1 cellular context compared by ENCODE assay signal in genomic region chr19:8371011-8371804, GRCh38.
A peak's percentile ranks its signal among the peaks of the same experiment; 100 is the strongest.
TF ChIP-seq lines count a peak whose summit lies in the region.

No MANE protein-coding gene starts in this region.

TF ChIP-seq in HepG2, 621 proteins besides CTCF, POLR2A, EP300 and RAD21 (continues in another document):
- TF ChIP-seq SMAD1 (CRISPR knock-in tag; IDR thresholded peaks at IDR 0.05; ENCODE audit: borderline replicate concordance, low read depth), result 0 out of 2 replicates have a peak, but pooled peaks have one; percentile 58
- no peak for TF ChIP-seq NR1H2 (CRISPR knock-in tag; IDR thresholded peaks at IDR 0.05; ENCODE audit: borderline replicate concordance, low read depth)
- no peak for TF ChIP-seq KDM6A (CRISPR knock-in tag; IDR thresholded peaks at IDR 0.05; ENCODE audit: low read depth)
- TF ChIP-seq, protein P1, sequence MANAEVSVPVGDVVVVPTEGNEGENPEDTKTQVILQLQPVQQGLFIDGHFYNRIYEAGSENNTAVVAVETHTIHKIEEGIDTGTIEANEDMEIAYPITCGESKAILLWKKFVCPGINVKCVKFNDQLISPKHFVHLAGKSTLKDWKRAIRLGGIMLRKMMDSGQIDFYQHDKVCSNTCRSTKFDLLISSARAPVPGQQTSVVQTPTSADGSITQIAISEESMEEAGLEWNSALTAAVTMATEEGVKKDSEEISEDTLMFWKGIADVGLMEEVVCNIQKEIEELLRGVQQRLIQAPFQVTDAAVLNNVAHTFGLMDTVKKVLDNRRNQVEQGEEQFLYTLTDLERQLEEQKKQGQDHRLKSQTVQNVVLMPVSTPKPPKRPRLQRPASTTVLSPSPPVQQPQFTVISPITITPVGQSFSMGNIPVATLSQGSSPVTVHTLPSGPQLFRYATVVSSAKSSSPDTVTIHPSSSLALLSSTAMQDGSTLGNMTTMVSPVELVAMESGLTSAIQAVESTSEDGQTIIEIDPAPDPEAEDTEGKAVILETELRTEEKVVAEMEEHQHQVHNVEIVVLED (CRISPR knock-in tag; IDR thresholded peaks at IDR 0.05; ENCODE audit: borderline replicate concordance), result 0 out of 2 replicates have a peak, but pooled peaks have one; percentile 14
- TF ChIP-seq MTA1 (CRISPR knock-in tag; IDR thresholded peaks at IDR 0.05; ENCODE audit: borderline replicate concordance), result no peak
- TF ChIP-seq, protein P2, sequence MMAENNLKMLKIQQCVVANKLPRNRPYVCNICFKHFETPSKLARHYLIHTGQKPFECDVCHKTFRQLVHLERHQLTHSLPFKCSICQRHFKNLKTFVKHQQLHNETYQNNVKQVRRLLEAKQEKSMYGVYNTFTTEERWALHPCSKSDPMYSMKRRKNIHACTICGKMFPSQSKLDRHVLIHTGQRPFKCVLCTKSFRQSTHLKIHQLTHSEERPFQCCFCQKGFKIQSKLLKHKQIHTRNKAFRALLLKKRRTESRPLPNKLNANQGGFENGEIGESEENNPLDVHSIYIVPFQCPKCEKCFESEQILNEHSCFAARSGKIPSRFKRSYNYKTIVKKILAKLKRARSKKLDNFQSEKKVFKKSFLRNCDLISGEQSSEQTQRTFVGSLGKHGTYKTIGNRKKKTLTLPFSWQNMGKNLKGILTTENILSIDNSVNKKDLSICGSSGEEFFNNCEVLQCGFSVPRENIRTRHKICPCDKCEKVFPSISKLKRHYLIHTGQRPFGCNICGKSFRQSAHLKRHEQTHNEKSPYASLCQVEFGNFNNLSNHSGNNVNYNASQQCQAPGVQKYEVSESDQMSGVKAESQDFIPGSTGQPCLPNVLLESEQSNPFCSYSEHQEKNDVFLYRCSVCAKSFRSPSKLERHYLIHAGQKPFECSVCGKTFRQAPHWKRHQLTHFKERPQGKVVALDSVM (CRISPR knock-in tag; IDR thresholded peaks at IDR 0.05), result peak; percentile 30; the same call in 1 of the 2 replicates
- TF ChIP-seq ZNF816 (CRISPR knock-in tag; IDR thresholded peaks at IDR 0.05; ENCODE audit: borderline replicate concordance), result no peak
- TF ChIP-seq ZFP91 (CRISPR knock-in tag; IDR thresholded peaks at IDR 0.05; ENCODE audit: borderline replicate concordance), result peak; percentile 52; the same call in 1 of the 2 replicates
- peak; percentile 60; the same call in 1 of the 2 replicates for TF ChIP-seq ZBTB4 (CRISPR knock-in tag; IDR thresholded peaks at IDR 0.05; ENCODE audit: borderline replicate concordance)
- TF ChIP-seq ZNF337 (CRISPR knock-in tag; IDR thresholded peaks at IDR 0.05; ENCODE audit: borderline replicate concordance, low read depth), result no peak
- TF ChIP-seq ZNF878 (CRISPR knock-in tag; IDR thresholded peaks at IDR 0.05), result no peak
- TF ChIP-seq, protein P3, sequence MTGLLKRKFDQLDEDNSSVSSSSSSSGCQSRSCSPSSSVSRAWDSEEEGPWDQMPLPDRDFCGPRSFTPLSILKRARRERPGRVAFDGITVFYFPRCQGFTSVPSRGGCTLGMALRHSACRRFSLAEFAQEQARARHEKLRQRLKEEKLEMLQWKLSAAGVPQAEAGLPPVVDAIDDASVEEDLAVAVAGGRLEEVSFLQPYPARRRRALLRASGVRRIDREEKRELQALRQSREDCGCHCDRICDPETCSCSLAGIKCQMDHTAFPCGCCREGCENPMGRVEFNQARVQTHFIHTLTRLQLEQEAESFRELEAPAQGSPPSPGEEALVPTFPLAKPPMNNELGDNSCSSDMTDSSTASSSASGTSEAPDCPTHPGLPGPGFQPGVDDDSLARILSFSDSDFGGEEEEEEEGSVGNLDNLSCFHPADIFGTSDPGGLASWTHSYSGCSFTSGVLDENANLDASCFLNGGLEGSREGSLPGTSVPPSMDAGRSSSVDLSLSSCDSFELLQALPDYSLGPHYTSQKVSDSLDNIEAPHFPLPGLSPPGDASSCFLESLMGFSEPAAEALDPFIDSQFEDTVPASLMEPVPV (CRISPR knock-in tag; IDR thresholded peaks at IDR 0.05), result no peak
- TF ChIP-seq SALL1 (CRISPR knock-in tag; IDR thresholded peaks at IDR 0.05), result 0 out of 2 replicates have a peak, but pooled peaks have one; percentile 32
- TF ChIP-seq ZNF784 (CRISPR knock-in tag; IDR thresholded peaks at IDR 0.05; ENCODE audit: borderline replicate concordance), result peak; percentile 70; the same call in 1 of the 2 replicates
- peak; percentile 69; the same call in 1 of the 2 replicates for TF ChIP-seq KDM5B (CRISPR knock-in tag; IDR thresholded peaks at IDR 0.05; ENCODE audit: borderline replicate concordance)
- peak; percentile 91 for TF ChIP-seq ZBTB38 (CRISPR knock-in tag; IDR thresholded peaks at IDR 0.05)
- TF ChIP-seq ZNF44 (CRISPR knock-in tag; IDR thresholded peaks at IDR 0.05), result 0 out of 2 replicates have a peak, but pooled peaks have one; percentile 59
- peak; percentile 31; the same call in 1 of the 2 replicates for TF ChIP-seq UBTF (CRISPR knock-in tag; IDR thresholded peaks at IDR 0.05)
- TF ChIP-seq RBFOX2 (IDR thresholded peaks at IDR 0.05; ENCODE audit: low read depth, low read length), result peak; percentile 67
- TF ChIP-seq ZNF292 (CRISPR knock-in tag; IDR thresholded peaks at IDR 0.05; ENCODE audit: borderline replicate concordance, low read depth), result no peak
- TF ChIP-seq ZBTB7B (CRISPR knock-in tag; IDR thresholded peaks at IDR 0.05), result peak; percentile 68
- no peak for TF ChIP-seq SYNCRIP (IDR thresholded peaks at IDR 0.05; ENCODE audit: insufficient read depth, low read depth, low read length)
- TF ChIP-seq TCF12 (IDR thresholded peaks at IDR 0.05), result no peak
- 0 out of 2 replicates have a peak, but pooled peaks have one; percentile 37 for TF ChIP-seq TCF12 (CRISPR knock-in tag; IDR thresholded peaks at IDR 0.05)
- 0 out of 2 replicates have a peak, but pooled peaks have one; percentile 31 for TF ChIP-seq IRF9 (CRISPR knock-in tag; IDR thresholded peaks at IDR 0.05; ENCODE audit: borderline replicate concordance)
- peak; percentile 36; the same call in 1 of the 2 replicates for TF ChIP-seq HIVEP1 (CRISPR knock-in tag; IDR thresholded peaks at IDR 0.05)
- TF ChIP-seq, protein P4, sequence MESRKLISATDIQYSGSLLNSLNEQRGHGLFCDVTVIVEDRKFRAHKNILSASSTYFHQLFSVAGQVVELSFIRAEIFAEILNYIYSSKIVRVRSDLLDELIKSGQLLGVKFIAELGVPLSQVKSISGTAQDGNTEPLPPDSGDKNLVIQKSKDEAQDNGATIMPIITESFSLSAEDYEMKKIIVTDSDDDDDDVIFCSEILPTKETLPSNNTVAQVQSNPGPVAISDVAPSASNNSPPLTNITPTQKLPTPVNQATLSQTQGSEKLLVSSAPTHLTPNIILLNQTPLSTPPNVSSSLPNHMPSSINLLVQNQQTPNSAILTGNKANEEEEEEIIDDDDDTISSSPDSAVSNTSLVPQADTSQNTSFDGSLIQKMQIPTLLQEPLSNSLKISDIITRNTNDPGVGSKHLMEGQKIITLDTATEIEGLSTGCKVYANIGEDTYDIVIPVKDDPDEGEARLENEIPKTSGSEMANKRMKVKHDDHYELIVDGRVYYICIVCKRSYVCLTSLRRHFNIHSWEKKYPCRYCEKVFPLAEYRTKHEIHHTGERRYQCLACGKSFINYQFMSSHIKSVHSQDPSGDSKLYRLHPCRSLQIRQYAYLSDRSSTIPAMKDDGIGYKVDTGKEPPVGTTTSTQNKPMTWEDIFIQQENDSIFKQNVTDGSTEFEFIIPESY (CRISPR knock-in tag; IDR thresholded peaks at IDR 0.05), result peak; percentile 45; the same call in 1 of the 2 replicates
- TF ChIP-seq DNMT3B (CRISPR knock-in tag; conservative IDR thresholded peaks at IDR 0.05), result no peak
- TF ChIP-seq, protein P5, sequence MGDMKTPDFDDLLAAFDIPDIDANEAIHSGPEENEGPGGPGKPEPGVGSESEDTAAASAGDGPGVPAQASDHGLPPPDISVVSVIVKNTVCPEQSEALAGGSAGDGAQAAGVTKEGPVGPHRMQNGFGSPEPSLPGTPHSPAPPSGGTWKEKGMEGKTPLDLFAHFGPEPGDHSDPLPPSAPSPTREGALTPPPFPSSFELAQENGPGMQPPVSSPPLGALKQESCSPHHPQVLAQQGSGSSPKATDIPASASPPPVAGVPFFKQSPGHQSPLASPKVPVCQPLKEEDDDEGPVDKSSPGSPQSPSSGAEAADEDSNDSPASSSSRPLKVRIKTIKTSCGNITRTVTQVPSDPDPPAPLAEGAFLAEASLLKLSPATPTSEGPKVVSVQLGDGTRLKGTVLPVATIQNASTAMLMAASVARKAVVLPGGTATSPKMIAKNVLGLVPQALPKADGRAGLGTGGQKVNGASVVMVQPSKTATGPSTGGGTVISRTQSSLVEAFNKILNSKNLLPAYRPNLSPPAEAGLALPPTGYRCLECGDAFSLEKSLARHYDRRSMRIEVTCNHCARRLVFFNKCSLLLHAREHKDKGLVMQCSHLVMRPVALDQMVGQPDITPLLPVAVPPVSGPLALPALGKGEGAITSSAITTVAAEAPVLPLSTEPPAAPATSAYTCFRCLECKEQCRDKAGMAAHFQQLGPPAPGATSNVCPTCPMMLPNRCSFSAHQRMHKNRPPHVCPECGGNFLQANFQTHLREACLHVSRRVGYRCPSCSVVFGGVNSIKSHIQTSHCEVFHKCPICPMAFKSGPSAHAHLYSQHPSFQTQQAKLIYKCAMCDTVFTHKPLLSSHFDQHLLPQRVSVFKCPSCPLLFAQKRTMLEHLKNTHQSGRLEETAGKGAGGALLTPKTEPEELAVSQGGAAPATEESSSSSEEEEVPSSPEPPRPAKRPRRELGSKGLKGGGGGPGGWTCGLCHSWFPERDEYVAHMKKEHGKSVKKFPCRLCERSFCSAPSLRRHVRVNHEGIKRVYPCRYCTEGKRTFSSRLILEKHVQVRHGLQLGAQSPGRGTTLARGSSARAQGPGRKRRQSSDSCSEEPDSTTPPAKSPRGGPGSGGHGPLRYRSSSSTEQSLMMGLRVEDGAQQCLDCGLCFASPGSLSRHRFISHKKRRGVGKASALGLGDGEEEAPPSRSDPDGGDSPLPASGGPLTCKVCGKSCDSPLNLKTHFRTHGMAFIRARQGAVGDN (CRISPR knock-in tag; IDR thresholded peaks at IDR 0.05), result peak; percentile 67
- no peak for TF ChIP-seq ZNF652 (CRISPR knock-in tag; IDR thresholded peaks at IDR 0.05; ENCODE audit: borderline replicate concordance, low read depth)
- no peak for TF ChIP-seq ZNF577 (CRISPR knock-in tag; IDR thresholded peaks at IDR 0.05; ENCODE audit: borderline replicate concordance, low read depth)
- peak; percentile 57 for TF ChIP-seq AGO2 (optimal IDR thresholded peaks at IDR 0.05; ENCODE audit: low read depth, low read length)
- no peak for TF ChIP-seq ZNF354B (CRISPR knock-in tag; IDR thresholded peaks at IDR 0.05)
- TF ChIP-seq POGZ (CRISPR knock-in tag; IDR thresholded peaks at IDR 0.05), result peak; percentile 32; the same call in 1 of the 2 replicates
- TF ChIP-seq U2AF1 (optimal IDR thresholded peaks at IDR 0.05; ENCODE audit: low read depth, low read length), result no peak
- no peak for TF ChIP-seq SRF (IDR thresholded peaks at IDR 0.05; ENCODE audit: low read depth, low read length)
